In the genomic region with DNA sequence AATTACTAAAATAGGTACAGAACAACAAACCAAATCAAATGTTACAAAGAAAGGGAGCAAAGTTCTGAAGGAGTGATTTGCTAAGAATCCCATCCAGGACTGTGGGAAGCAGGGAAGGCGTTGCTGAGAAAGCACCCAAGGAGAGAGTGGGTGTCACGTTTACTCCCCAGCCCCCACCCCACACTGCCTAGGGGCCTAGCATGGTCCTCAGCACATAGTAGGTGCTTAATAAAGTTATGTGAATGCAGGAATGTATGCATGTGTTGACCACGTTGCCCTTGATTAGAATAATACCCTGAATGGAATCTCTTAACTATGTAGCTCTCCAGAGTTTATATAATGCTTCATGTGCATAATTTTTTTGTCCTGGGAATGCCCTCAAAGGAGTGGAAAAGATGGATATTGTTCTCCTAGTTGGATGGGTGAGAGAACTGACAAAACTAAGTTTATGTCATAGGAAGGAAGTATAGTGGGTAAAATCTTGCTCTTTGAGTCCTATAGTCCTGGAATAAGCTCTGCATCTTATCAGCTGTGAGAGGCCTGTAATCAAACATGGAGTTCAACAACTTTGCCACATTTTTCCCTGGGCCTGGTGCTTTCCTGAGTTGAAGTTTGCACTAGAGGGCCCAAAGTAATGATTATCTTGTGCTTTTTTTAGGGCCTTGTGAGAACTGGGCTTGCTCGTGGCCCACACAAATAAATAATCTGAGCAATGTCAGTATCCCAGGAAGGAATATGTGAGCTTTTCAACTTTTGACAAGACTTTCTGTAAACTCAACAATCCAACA, we compare ENCODE assay signal across 16 cellular contexts. TPM values are rescaled to one million over a fixed set of nuclear protein-coding genes. Genes with fewer than 3 reads are reported as not detected.
DNase-seq lines count a peak whose midpoint lies in the region; ATAC-seq, FAIRE-seq and TF ChIP-seq lines count a peak whose summit lies in the region.
"Had no signal": no experiment of that assay in that cellular context is flagged by ENCODE, and none has a peak within 500 bp of the region (broad histone marks: within the 10 kb centered on the region; RNA-seq: fewer than 3 reads in every experiment).

No MANE protein-coding gene starts in this region.

- intact Hi-C loops in right cardiac atrium (cut with DNase I) (no loop called here), K562 (cut with micrococcal nuclease) (loop anchor here (2.0 kb wide), 2 partner anchors 25 to 53 kb away; partner anchors contain the start of gene LMO2)

- H3K4me2 ChIP-seq in K562 (ENCODE audit: insufficient read depth, low read length): peak overlapping the region; percentile 62; the same call in 1 of the 2 replicates
- H3K4me2 ChIP-seq: BLaER1 had no signal

- TF ChIP-seq CTCF in cardiac muscle cell (IDR thresholded peaks at IDR 0.05; ENCODE audit: low read depth, low read length): no peak
- TF ChIP-seq CTCF in K562 (IDR thresholded peaks at IDR 0.05 in 2 of 3, conservative IDR thresholded peaks at IDR 0.05 in 1 of 3; ENCODE audit: insufficient read depth in 2 of 3, low read depth in 1 of 3, low read length in 3 of 3): no peak

- peak overlapping the region in 1 of 2 experiments; percentile 32; a peak in 2 of 4 replicates for H3K9ac ChIP-seq in K562 (ENCODE audit: insufficient read depth in 1 of 2, low read depth in 2 of 2, low read length in 2 of 2)
- H3K9ac ChIP-seq: BLaER1 had no signal

- H3K27ac ChIP-seq in cardiac muscle cell: peak overlapping the region; percentile 94
- H3K27ac ChIP-seq in right cardiac atrium (ENCODE audit: low read length): no peak overlapping the region
- peak overlapping the region; percentile 84 for H3K27ac ChIP-seq in K562 (ENCODE audit: extremely low read depth, low read depth, low read length)
- H3K27ac ChIP-seq in mesodermal cell (ENCODE audit: low read depth, low read length, severe bottlenecking): peak overlapping the region; percentile 33
- H3K27ac ChIP-seq: 22Rv1, BLaER1 had no signal

- ATAC-seq in right cardiac atrium: no peak
- ATAC-seq in K562: no peak
- ATAC-seq in HG02759 (IDR thresholded peaks at IDR 0.05; ENCODE audit: unreplicated experiment): no peak
- ATAC-seq in stimulated activated memory B cell treated with anti-CD40 and anti-IgM and Interleukin-4, amounts not matched to agents 10 μg/mL and 1 μg/mL and 100 μg/mL, for 72 hours: no peak

- no peaks in the 10 kb centered on the region for H3K9me3 ChIP-seq in cardiac muscle cell (ENCODE audit: low read depth)
- H3K9me3 ChIP-seq in right cardiac atrium (ENCODE audit: control insufficient read depth, low read length): no peaks in the 10 kb centered on the region
- no peaks in the 10 kb centered on the region for H3K9me3 ChIP-seq in K562 (replicated peaks; ENCODE audit: control insufficient read depth, insufficient read depth, low read depth, low read length)
- H3K9me3 ChIP-seq in mesodermal cell (ENCODE audit: control insufficient read depth, low read length): no peaks in the 10 kb centered on the region
- H3K9me3 ChIP-seq: BLaER1 had no signal

- H3K9me3 Mint-ChIP-seq in stimulated activated memory B cell treated with anti-CD40 and anti-IgM and Interleukin-4, amounts not matched to agents 10 μg/mL and 1 μg/mL and 100 μg/mL, for 72 hours: no peaks in the 10 kb centered on the region
- H3K9me3 Mint-ChIP-seq: CD4-positive, alpha-beta memory T cell had no signal

- no peaks in the 10 kb centered on the region for H3K27me3 Mint-ChIP-seq in stimulated activated memory B cell treated with anti-CD40 and anti-IgM and Interleukin-4, amounts not matched to agents 10 μg/mL and 1 μg/mL and 100 μg/mL, for 72 hours

- POLR2A ChIA-PET in K562 (lab: Yijun Ruan, JAX): interaction anchor here (1.0 to 3.0 kb wide), 9 partner anchors 8 to 77 kb away, joined by 3 to 12 read pairs (median 7); partner anchors contain the start of gene LMO2

- H3K79me2 ChIP-seq in K562 (ENCODE audit: control insufficient read depth, insufficient read depth, low read length): no peaks in the 10 kb centered on the region; the same call in 2 of the 3 replicates

- in situ Hi-C loops in K562 (cut with MboI): no loop called here

- TF ChIP-seq EP300 in K562 (IDR thresholded peaks at IDR 0.05; ENCODE audit: low read length): no peak

- H3K36me3 Mint-ChIP-seq in stimulated activated memory B cell treated with anti-CD40 and anti-IgM and Interleukin-4, amounts not matched to agents 10 μg/mL and 1 μg/mL and 100 μg/mL, for 72 hours: no peaks in the 10 kb centered on the region
- H3K36me3 Mint-ChIP-seq: CD14-positive monocyte; CD4-positive, alpha-beta memory T cell had no signal

- peaks cover 14% of the 10 kb centered on the region for H3K4me1 ChIP-seq in cardiac muscle cell (ENCODE audit: low read depth)
- peaks cover 5% of the 10 kb centered on the region for H3K4me1 ChIP-seq in right cardiac atrium (ENCODE audit: control insufficient read depth, insufficient read depth, low read length)
- peaks cover 49 to 65% of the 10 kb centered on the region in 2 experiments for H3K4me1 ChIP-seq in K562 (replicated peaks in 1 of 2; ENCODE audit: control insufficient read depth in 2 of 2, insufficient read depth in 2 of 2, low read length in 2 of 2)
- H3K4me1 ChIP-seq in mesodermal cell (ENCODE audit: control insufficient read depth, insufficient read depth, low read length, poor library complexity, severe bottlenecking): peaks cover 31% of the 10 kb centered on the region

- CTCF ChIA-PET in K562 (lab: Yijun Ruan, JAX; ENCODE audit: low intra/inter-chr PET ratio): no interaction called here

- no peak for TF ChIP-seq POLR2A in K562 (conservative IDR thresholded peaks at IDR 0.05)

- no peaks in the 10 kb centered on the region for H3K27me3 ChIP-seq in cardiac muscle cell
- no peaks in the 10 kb centered on the region for H3K27me3 ChIP-seq in right cardiac atrium (ENCODE audit: control insufficient read depth, insufficient read depth)
- H3K27me3 ChIP-seq in K562 (ENCODE audit: control insufficient read depth in 2 of 2, insufficient read depth in 2 of 2, low read length in 2 of 2): no peaks in the 10 kb centered on the region
- H3K27me3 ChIP-seq: BLaER1 had no signal

- H3K9me1 ChIP-seq in K562 (ENCODE audit: control insufficient read depth, insufficient read depth, low read length): no peaks in the 10 kb centered on the region

- no peak overlapping the region for H3K4me3 Mint-ChIP-seq in stimulated activated memory B cell treated with anti-CD40 and anti-IgM and Interleukin-4, amounts not matched to agents 10 μg/mL and 1 μg/mL and 100 μg/mL, for 72 hours
- H3K4me3 Mint-ChIP-seq: CD14-positive monocyte; CD4-positive, alpha-beta memory T cell had no signal

- WGBS in right cardiac atrium: 81% methylated on average over 4 of the region's 4 CpGs
- WGBS in K562 (ENCODE audit: insufficient coverage, low coverage, missing lambda C conversion rate): 23% methylated on average over 4 of the region's 4 CpGs
- WGBS in mesodermal cell (ENCODE audit: insufficient coverage in 2 of 2), 2 experiments: no CpG with 5 or more reads among the region's 4 CpGs

- H3K4me3 ChIP-seq in cardiac muscle cell (no peak overlapping the region), right cardiac atrium (ENCODE audit: low read length) (no peak overlapping the region), K562 (no peak overlapping the region), mesodermal cell (ENCODE audit: extremely low read depth, insufficient read depth, low read length, poor library complexity, severe bottlenecking) (no peak overlapping the region)
- H3K4me3 ChIP-seq: BLaER1 had no signal

- H3K4me1 Mint-ChIP-seq in stimulated activated memory B cell treated with anti-CD40 and anti-IgM and Interleukin-4, amounts not matched to agents 10 μg/mL and 1 μg/mL and 100 μg/mL, for 72 hours: peaks cover 24% of the 10 kb centered on the region
- H3K4me1 Mint-ChIP-seq: CD4-positive, alpha-beta memory T cell had no signal

- peak in 1 of 2 donors; percentile 46 for DNase-seq in cardiac muscle cell (ENCODE audit: low read depth in 1 of 2, low spot score in 1 of 2)
- DNase-seq in right cardiac atrium: no peak
- no peak for DNase-seq in K562 (ENCODE audit: extremely low read depth in 1 of 4, low spot score in 3 of 4)
- no peak for DNase-seq in NCI-H1092 treated with DMSO at 0.1 percent for 48 hours (lab: John Stamatoyannopoulos, UW)
- DNase-seq: Calu3; CD4-positive, alpha-beta memory T cell; DMS79 treated with DMSO at 0.1 percent for 48 hours; GF-D8; GOT3; H7 had no signal

- FAIRE-seq in K562 (lab: Jason Lieb, UNC): no peak

- no peaks in the 10 kb centered on the region for H3K36me3 ChIP-seq in cardiac muscle cell
- no peaks in the 10 kb centered on the region for H3K36me3 ChIP-seq in K562 (ENCODE audit: control insufficient read depth, insufficient read depth, low read length)
- H3K36me3 ChIP-seq in mesodermal cell (ENCODE audit: control insufficient read depth, insufficient read depth, low read length): no peaks in the 10 kb centered on the region
- H3K36me3 ChIP-seq: BLaER1 had no signal

- no peak for TF ChIP-seq RAD21 in K562 (CRISPR knock-in tag; conservative IDR thresholded peaks at IDR 0.05 in 1 of 2, IDR thresholded peaks at IDR 0.05 in 1 of 2)

- no peak overlapping the region for H3K27ac Mint-ChIP-seq in stimulated activated memory B cell treated with anti-CD40 and anti-IgM and Interleukin-4, amounts not matched to agents 10 μg/mL and 1 μg/mL and 100 μg/mL, for 72 hours
- H3K27ac Mint-ChIP-seq: CD14-positive monocyte had no signal

- peak overlapping the region; percentile 81 for H2AFZ ChIP-seq in K562 (ENCODE audit: low read depth, low read length)

- H4K20me1 ChIP-seq in K562 (replicated peaks; ENCODE audit: control insufficient read depth, insufficient read depth, low read length): no peaks in the 10 kb centered on the region
- H4K20me1 ChIP-seq: BLaER1 had no signal

- BruUV-seq in K562 (replicated peaks; lab: Mats Ljungman, UMichigan): no TSS peak

RNA-seq across cellular contexts. Expression of gene LMO2, which starts 53.8 kb away (rescaled TPM):
- total RNA-seq in cardiac muscle cell (25.6 and 28.6 TPM in 2 replicates), right cardiac atrium (10 to 100 TPM in 3 of 4 donors, 1 to 10 TPM in 1; 9.9 to 16.8 (median 10.6) TPM), K562 (2014; rRNA removed) (93.1 and 104 TPM in 2 replicates), K562 (2014; rRNA removed; fragmentation: Illumina TruSeq; extraction: Trizol) (85.1 and 96.3 TPM in 2 replicates), K562 (2015; rRNA removed; fragmentation: Illumina TruSeq; extraction: Trizol) (39.2 and 41.5 TPM in 2 replicates), K562 (2021) (87.3 and 96.2 TPM in 2 replicates)
- polyA plus RNA-seq in cardiac muscle cell (27.7 and 33.4 TPM in 2 replicates), right cardiac atrium (10.0 TPM), K562 (2011; rRNA removed) (79.9 and 126 TPM in 2 replicates), K562 (2014; fragmentation: Illumina TruSeq; extraction: Trizol) (90.9 and 91.5 TPM in 2 replicates), K562 (2014; fragmentation: Nextera tagmentation; extraction: Ambion mirVana) (10 to 100 TPM in 1 of 2 experiments, 1 to 10 TPM in 1; 6.9 to 19.6 TPM), K562 (2014; rRNA removed) (98.0 and 118 TPM in 2 replicates)
- 49.1 and 50.2 TPM in 2 replicates for total RNA-seq in K562 (2011; cell fraction: chromatin; rRNA removed; ENCODE audit: low replicate concordance)
- total RNA-seq in K562 (2011; cell fraction: nucleolus; rRNA removed): 42.2 and 44.7 TPM in 2 replicates
- 44.7 and 67.3 TPM in 2 replicates for total RNA-seq in K562 (2011; cell fraction: nucleoplasm; rRNA removed)
- 57.1 and 58.2 TPM in 2 replicates for polyA plus RNA-seq in K562 (2011; cell fraction: cytosol; rRNA removed)
- 75.1 and 102 TPM in 2 replicates for polyA plus RNA-seq in K562 (2011; cell fraction: nucleus; rRNA removed)
- polyA plus RNA-seq in K562 (2012): 22.8 and 56.1 TPM in 2 replicates
- polyA minus RNA-seq in K562 (2011; rRNA and poly(A)+ RNA removed): 48.8 and 65.2 TPM in 2 replicates
- polyA minus RNA-seq in K562 (2011; cell fraction: cytosol; rRNA and poly(A)+ RNA removed): 20.9 and 37.0 TPM in 2 replicates
- polyA minus RNA-seq in K562 (2011; cell fraction: nucleus; rRNA and poly(A)+ RNA removed): 39.8 and 45.0 TPM in 2 replicates
- polyA plus RNA-seq in mesodermal cell (2013, experiment 1 of 2): 149 TPM
- 134 TPM for polyA plus RNA-seq in mesodermal cell (2013, experiment 2 of 2)
